In genomic region chr20:36608388-36608728, GRCh38 we compare ENCODE assay signal across 2 cellular contexts. TPM values are rescaled to one million over a fixed set of nuclear protein-coding genes. Genes with fewer than 3 reads are reported as not detected.
"Had no signal": no experiment of that assay in that cellular context is flagged by ENCODE, and none has a peak within 500 bp of the region (broad histone marks: within the 10 kb centered on the region; RNA-seq: fewer than 3 reads in every experiment).

No MANE protein-coding gene starts in this region.

RNA-seq across cellular contexts. Expression of gene SLA2, which starts 37.6 kb away (rescaled TPM):
- total RNA-seq: fibroblast of lung, renal cortical epithelial cell had no signal
- polyA plus RNA-seq: fibroblast of lung had no signal
